14 cellular contexts compared by ENCODE assay signal in genomic region chr11:105740164-105740903, GRCh38.
DNase-seq lines count a peak whose midpoint lies in the region; ATAC-seq and TF ChIP-seq lines count a peak whose summit lies in the region.
"Had no signal": no experiment of that assay in that cellular context is flagged by ENCODE, and none has a peak within 500 bp of the region (broad histone marks: within the 10 kb centered on the region; RNA-seq: fewer than 3 reads in every experiment).

No MANE protein-coding gene starts in this region.

- H3K9me3 Mint-ChIP-seq in WTC11 = no peaks in the 10 kb centered on the region

- no peaks in the 10 kb centered on the region for H3K27me3 Mint-ChIP-seq in WTC11 (ENCODE audit: low read depth)

- 81 to 86% (median 83%) methylated on average over 4 of the region's 4 CpGs for WGBS in adrenal gland, 4 donors

- POLR2A ChIA-PET in WTC11 (lab: Charles Lee) = interaction anchor here (0.8 kb wide), 1 partner anchor 22 kb away, joined by 3 read pairs; no protein-coding TSS in a partner anchor

- H3K4me1 Mint-ChIP-seq in WTC11 = peaks cover 17% of the 10 kb centered on the region

- H3K36me3 ChIP-seq in adrenal gland (replicated peaks in 1 of 2) = no peaks in the 10 kb centered on the region
- H3K36me3 ChIP-seq: prostate gland had no signal

- CTCF ChIA-PET in WTC11 (lab: Charles Lee) = no interaction called here

- no peak overlapping the region for H3K27ac ChIP-seq in adrenal gland
- H3K27ac ChIP-seq: prostate gland, VCaP had no signal

- H3K27me3 ChIP-seq in adrenal gland = no peaks in the 10 kb centered on the region

- H3K27ac Mint-ChIP-seq in WTC11 = no peak overlapping the region

- TF ChIP-seq POLR2A in erythroblast (IDR thresholded peaks at IDR 0.05; ENCODE audit: low read length) (no peak), adrenal gland (IDR thresholded peaks at IDR 0.05) (no peak)

- no peaks in the 10 kb centered on the region for H3K9me3 ChIP-seq in adrenal gland (replicated peaks in 1 of 3)
- H3K9me3 ChIP-seq: prostate gland had no signal

- intact Hi-C loops in adrenal gland (cut with DNase I) = no loop called here

- no peak overlapping the region for H3K4me3 ChIP-seq in adrenal gland
- H3K4me3 ChIP-seq: prostate gland had no signal

- ATAC-seq in GM18517 (IDR thresholded peaks at IDR 0.05; ENCODE audit: unreplicated experiment) = peak; percentile 87
- ATAC-seq in GM21360 (IDR thresholded peaks at IDR 0.05; ENCODE audit: unreplicated experiment) = peak; percentile 97
- ATAC-seq in HG02885 (IDR thresholded peaks at IDR 0.05; ENCODE audit: poor library complexity, unreplicated experiment) = peak; percentile 80
- peak; percentile 92 for ATAC-seq in HG03457 (IDR thresholded peaks at IDR 0.05; ENCODE audit: unreplicated experiment)
- no peak for ATAC-seq in WTC11

- H3K4me3 Mint-ChIP-seq in WTC11 = no peak overlapping the region

- H3K4me1 ChIP-seq in adrenal gland (replicated peaks in 1 of 2) = no peaks in the 10 kb centered on the region
- H3K4me1 ChIP-seq: prostate gland had no signal

- H3K36me3 Mint-ChIP-seq in WTC11 = no peaks in the 10 kb centered on the region

- DNase-seq in erythroblast (lab: John Stamatoyannopoulos, UW) (no peak), NCI-H1694 treated with DMSO at 0.1 percent for 48 hours (lab: John Stamatoyannopoulos, UW) (no peak), adrenal gland (no peak), WTC11 (ENCODE audit: low spot score) (no peak)
- DNase-seq: activated T-cell treated with anti-CD3 and anti-CD28 coated beads for 4 hours, dermis blood vessel endothelial cell, NCI-H510A treated with DMSO at 0.1 percent for 48 hours, SHP77 treated with DMSO at 0.1 percent for 48 hours had no signal

- TF ChIP-seq CTCF in adrenal gland (IDR thresholded peaks at IDR 0.05) = no peak
- TF ChIP-seq CTCF in WTC11 (IDR thresholded peaks at IDR 0.05) = no peak

TF ChIP-seq in WTC11, 78 proteins besides CTCF, POLR2A, EP300 and RAD21:
- TF ChIP-seq GTF2I (CRISPR knock-in tag; conservative IDR thresholded peaks at IDR 0.05) (no peak), ZNF219 (CRISPR knock-in tag; IDR thresholded peaks at IDR 0.05; ENCODE audit: borderline replicate concordance) (no peak), ZNF396 (CRISPR knock-in tag; IDR thresholded peaks at IDR 0.05; ENCODE audit: borderline replicate concordance) (no peak), PREB (CRISPR knock-in tag; IDR thresholded peaks at IDR 0.05; ENCODE audit: borderline replicate concordance) (no peak)
